In genomic region chr18:21559195-21559594, GRCh38 we compare ENCODE assay signal across 19 cellular contexts.
"Had no signal": no experiment of that assay in that cellular context is flagged by ENCODE, and none has a peak within 500 bp of the region (broad histone marks: within the 10 kb centered on the region; RNA-seq: fewer than 3 reads in every experiment).

No MANE protein-coding gene starts in this region.

- H3K4me3 Mint-ChIP-seq: dendritic cell treated with granulocyte-macrophage colony-stimulating factor and Interleukin-4, amounts not matched to agents 40 ng/mL and 50 ng/mL, for 4 days; naive thymus-derived CD8-positive, alpha-beta T cell; neural crest cell; stimulated activated naive B cell treated with anti-CD40 and anti-IgM and Interleukin-4, amounts not matched to agents 10 μg/mL and 1 μg/mL and 100 μg/mL, for 72 hours; stimulated activated naive CD8-positive, alpha-beta T cell treated with anti-CD3 and anti-CD28 coated beads, Interleukin-15, amount 100 ng/mL, for 72 hours had no signal

- DNase-seq: foreskin keratinocyte; head of caudate nucleus; left colon; left ventricle myocardium superior; mucosa of descending colon; naive thymus-derived CD8-positive, alpha-beta T cell; posterior cingulate gyrus; spleen; stimulated activated CD4-positive, alpha-beta T cell treated with anti-CD3 and anti-CD28 coated beads, Interleukin-2, amount 100 ng/mL, for 24 hours; stimulated activated CD4-positive, alpha-beta T cell treated with anti-CD3 and anti-CD28 coated beads, Interleukin-4, amount 100 ng/mL, for 4 hours; stimulated activated naive B cell treated with anti-CD40 and anti-IgM and Interleukin-4, amounts not matched to agents 10 μg/mL and 1 μg/mL and 100 μg/mL, for 72 hours; stimulated activated naive CD8-positive, alpha-beta T cell treated with anti-CD3 and anti-CD28 coated beads, Interleukin-15, amount 100 ng/mL, for 72 hours; testis; transverse colon had no signal

- H3K27ac ChIP-seq: foreskin keratinocyte, hepatocyte, spleen, testis, transverse colon had no signal

- H3K27ac Mint-ChIP-seq: dendritic cell treated with granulocyte-macrophage colony-stimulating factor and Interleukin-4, amounts not matched to agents 40 ng/mL and 50 ng/mL, for 4 days; stimulated activated naive CD8-positive, alpha-beta T cell treated with anti-CD3 and anti-CD28 coated beads, Interleukin-15, amount 100 ng/mL, for 72 hours had no signal

- H3K4me1 ChIP-seq: spleen, testis, transverse colon had no signal

- H3K27me3 ChIP-seq: foreskin keratinocyte, hepatocyte, spleen, testis, transverse colon had no signal

- H2AFZ ChIP-seq: hepatocyte had no signal

- ATAC-seq: foreskin keratinocyte; left colon; left ventricle myocardium superior; mucosa of descending colon; naive thymus-derived CD8-positive, alpha-beta T cell; sciatic nerve; stimulated activated naive B cell treated with anti-CD40 and anti-IgM and Interleukin-4, amounts not matched to agents 10 μg/mL and 1 μg/mL and 100 μg/mL, for 72 hours; stimulated activated naive CD8-positive, alpha-beta T cell treated with anti-CD3 and anti-CD28 coated beads, Interleukin-15, amount 100 ng/mL, for 72 hours had no signal

- H3K4me3 ChIP-seq: hepatocyte, lung, mucosa of descending colon, spleen, testis, transverse colon had no signal

- H3K4me2 ChIP-seq: hepatocyte had no signal

- H3K4me1 Mint-ChIP-seq: naive thymus-derived CD8-positive, alpha-beta T cell; neural crest cell; stimulated activated naive CD8-positive, alpha-beta T cell treated with anti-CD3 and anti-CD28 coated beads, Interleukin-15, amount 100 ng/mL, for 72 hours had no signal

- H3K27me3 Mint-ChIP-seq: dendritic cell treated with granulocyte-macrophage colony-stimulating factor and Interleukin-4, amounts not matched to agents 40 ng/mL and 50 ng/mL, for 4 days; naive thymus-derived CD8-positive, alpha-beta T cell; stimulated activated naive B cell treated with anti-CD40 and anti-IgM and Interleukin-4, amounts not matched to agents 10 μg/mL and 1 μg/mL and 100 μg/mL, for 72 hours; stimulated activated naive CD8-positive, alpha-beta T cell treated with anti-CD3 and anti-CD28 coated beads, Interleukin-15, amount 100 ng/mL, for 72 hours had no signal

- H3K9me3 ChIP-seq: mucosa of descending colon, spleen, testis, transverse colon had no signal

- H3K79me2 ChIP-seq: hepatocyte had no signal

- H3K9me3 Mint-ChIP-seq: dendritic cell treated with granulocyte-macrophage colony-stimulating factor and Interleukin-4, amounts not matched to agents 40 ng/mL and 50 ng/mL, for 4 days; naive thymus-derived CD8-positive, alpha-beta T cell; neural crest cell; stimulated activated naive B cell treated with anti-CD40 and anti-IgM and Interleukin-4, amounts not matched to agents 10 μg/mL and 1 μg/mL and 100 μg/mL, for 72 hours; stimulated activated naive CD8-positive, alpha-beta T cell treated with anti-CD3 and anti-CD28 coated beads, Interleukin-15, amount 100 ng/mL, for 72 hours had no signal
